9 cellular contexts compared by ENCODE assay signal in genomic region chr3:112499328-112499727, GRCh38. TPM values are rescaled to one million over a fixed set of nuclear protein-coding genes. Genes with fewer than 3 reads are reported as not detected.
DNase-seq lines count a peak whose midpoint lies in the region; ATAC-seq and TF ChIP-seq lines count a peak whose summit lies in the region.
"Had no signal": no experiment of that assay in that cellular context is flagged by ENCODE, and none has a peak within 500 bp of the region (broad histone marks: within the 10 kb centered on the region; RNA-seq: fewer than 3 reads in every experiment).

BTLA (minus strand) TSS chr3:112499472; CDS start chr3:112499358, 114 bp downstream.

- H3K36me3 ChIP-seq in OCI-LY7 (ENCODE audit: insufficient read depth, low read length) (peaks cover 9% of the 10 kb centered on the region), sigmoid colon (no peaks in the 10 kb centered on the region)

- peak within 1 kb of the TSS; percentile 82 for H3K4me2 ChIP-seq in OCI-LY7 (ENCODE audit: low read length)

- H3K4me3 Mint-ChIP-seq in activated T-cell treated with anti-CD3 and anti-CD28 coated beads, Interleukin-2, amount 50 U/mL, for 24 hours = peak within 1 kb of the TSS; percentile 94

- H3K4me1 ChIP-seq in OCI-LY7 (ENCODE audit: insufficient read depth, low read length, poor library complexity, severe bottlenecking) (peaks cover 57% of the 10 kb centered on the region), sigmoid colon (no peaks in the 10 kb centered on the region)

- H4K20me1 ChIP-seq in OCI-LY7 (ENCODE audit: insufficient read depth, low read length) = no peaks in the 10 kb centered on the region

- intact Hi-C loops in OCI-LY7 (cut with micrococcal nuclease; ENCODE audit: unreplicated experiment) = loop anchor here (2.0 to 5.0 kb wide), 3 partner anchors 35 to 387 kb away; partner anchors contain the start of gene GCSAM
- intact Hi-C loops in sigmoid colon (cut with DNase I) = no loop called here

- no peaks in the 10 kb centered on the region for H3K9me2 ChIP-seq in OCI-LY7 (ENCODE audit: insufficient read depth, low read length)

- TF ChIP-seq CTCF in OCI-LY7 (conservative IDR thresholded peaks at IDR 0.05; ENCODE audit: low read length) (no peak), sigmoid colon (IDR thresholded peaks at IDR 0.05) (no peak)

- BruUV-seq in OCI-LY7 (replicated peaks; lab: Mats Ljungman, UMichigan) = TSS peak; percentile 91

- H3K27me3 ChIP-seq in sigmoid colon = no peaks in the 10 kb centered on the region

- H3K4me3 ChIP-seq in OCI-LY7 (ENCODE audit: low read depth, low read length, poor library complexity, severe bottlenecking) (peak within 1 kb of the TSS; percentile 72), sigmoid colon (no peak within 1 kb of the TSS)

- no peak for DNase-seq in activated T-cell treated with anti-CD3 and anti-CD28 coated beads, Interleukin-2, amount 50 U/mL, for 24 hours
- no peak for DNase-seq in activated T-cell treated with anti-CD3 and anti-CD28 coated beads, Interleukin-2, amount 50 U/mL, for 48 hours
- DNase-seq in OCI-LY7 (ENCODE audit: low spot score) (peak; percentile 74), NCI-H2227 (lab: John Stamatoyannopoulos, UW; ENCODE audit: unreplicated experiment) (no peak), GM03348 (ENCODE audit: low spot score) (no peak), sigmoid colon (no peak)
- DNase-seq in stimulated activated CD4-positive, alpha-beta T cell treated with anti-CD3 and anti-CD28 coated beads, Interleukin-4, amount 100 ng/mL, for 24 hours = peak; percentile 36

- H3K27me3 Mint-ChIP-seq in activated T-cell treated with anti-CD3 and anti-CD28 coated beads, Interleukin-2, amount 50 U/mL, for 24 hours = no peaks in the 10 kb centered on the region

- peak within 1 kb of the TSS; percentile 96 for H2AFZ ChIP-seq in OCI-LY7 (ENCODE audit: low read length)

- ATAC-seq in HG02759 (IDR thresholded peaks at IDR 0.05; ENCODE audit: unreplicated experiment) = peak; percentile 56

- peaks cover 36% of the 10 kb centered on the region for H3K36me3 Mint-ChIP-seq in activated T-cell treated with anti-CD3 and anti-CD28 coated beads, Interleukin-2, amount 50 U/mL, for 24 hours (ENCODE audit: low read depth)

- H3K9me3 Mint-ChIP-seq in activated T-cell treated with anti-CD3 and anti-CD28 coated beads, Interleukin-2, amount 50 U/mL, for 24 hours = peaks cover 3% of the 10 kb centered on the region

- peak within 1 kb of the TSS; percentile 96 for H3K27ac Mint-ChIP-seq in activated T-cell treated with anti-CD3 and anti-CD28 coated beads, Interleukin-2, amount 50 U/mL, for 24 hours

- CTCF ChIA-PET in OCI-LY7 (lab: Charles Lee; ENCODE audit: unreplicated experiment) = interaction anchor here (0.5 to 0.6 kb wide), 2 partner anchors 38 to 209 kb away, joined by 3 read pairs; no protein-coding TSS in a partner anchor

- WGBS in sigmoid colon, 2 donors = 45 to 82% methylated on average over 4 of the region's 4 CpGs

- POLR2A ChIA-PET in OCI-LY7 (lab: Charles Lee) = interaction anchor here (0.6 to 3.2 kb wide), 26 partner anchors 9 to 389 kb away, joined by 3 to 17 read pairs (median 4); partner anchors contain the start of genes GCSAM and SLC9C1

- TF ChIP-seq EP300 in sigmoid colon (IDR thresholded peaks at IDR 0.05) = no peak

- H3K79me2 ChIP-seq in OCI-LY7 (ENCODE audit: insufficient read depth, low read depth, low read length) = peaks cover 39% of the 10 kb centered on the region

- TF ChIP-seq POLR2A in sigmoid colon (IDR thresholded peaks at IDR 0.05) = no peak

- H3K9me3 ChIP-seq in OCI-LY7 (ENCODE audit: low read length) (peaks cover 8% of the 10 kb centered on the region), sigmoid colon (peaks cover 0 to under 1% (median 0%) of the 10 kb centered on the region in 4 donors)

- H3K4me1 Mint-ChIP-seq in activated T-cell treated with anti-CD3 and anti-CD28 coated beads, Interleukin-2, amount 50 U/mL, for 24 hours (ENCODE audit: low read depth) = peaks cover 63% of the 10 kb centered on the region

- H3K27ac ChIP-seq in OCI-LY7 (ENCODE audit: low read depth, low read length, poor library complexity, severe bottlenecking) = peak within 1 kb of the TSS; percentile 85
- no peak within 1 kb of the TSS for H3K27ac ChIP-seq in sigmoid colon

RNA-seq across cellular contexts. Expression of gene BTLA, which starts in this region (rescaled TPM):
- total RNA-seq in OCI-LY7 (2014; rRNA removed; shearing (Covaris generic)) = 7.7 and 8.0 TPM in 2 replicates
- total RNA-seq in OCI-LY7 (2022) (7.3 and 7.6 TPM in 2 replicates), sigmoid colon (not detected)
- polyA plus RNA-seq in sigmoid colon = 10 to 100 TPM in 1 of 3 donors, not detected in 2; 11.0 TPM
- total RNA-seq: M059J had no signal

Comparison
In these comparisons a context has a peak if more than half of its experiments do, and no peak if none do; other contexts are left out.
1. RNA of gene BTLA (total RNA-seq): 7.3 to 8.0 TPM in OCI-LY7; not detected in sigmoid colon; every median in the first group is over 4 times any median in the second.
2. DNase-seq: peak in OCI-LY7 (single experiment) and stimulated activated CD4-positive, alpha-beta T cell treated with anti-CD3 and anti-CD28 coated beads, Interleukin-4, amount 100 ng/mL, for 24 hours (single experiment); none in activated T-cell treated with anti-CD3 and anti-CD28 coated beads, Interleukin-2, amount 50 U/mL, for 24 hours (single experiment), activated T-cell treated with anti-CD3 and anti-CD28 coated beads, Interleukin-2, amount 50 U/mL, for 48 hours (0 of 2), NCI-H2227 (single experiment), GM03348 (single experiment) and sigmoid colon (single experiment).